ENCODE assay signal across 1 cellular context in genomic region chr1:58929667-58930325, GRCh38.
TF ChIP-seq lines count a peak whose summit lies in the region.

No MANE protein-coding gene starts in this region.

TF ChIP-seq in K562, 482 proteins besides CTCF, POLR2A, EP300 and RAD21 (continued from another document):
- TF ChIP-seq SMARCE1 (IDR thresholded peaks at IDR 0.05) (peak; percentile 52; the same call in 1 of the 2 replicates), SMARCA4 (IDR thresholded peaks at IDR 0.05) (peak; percentile 21; the same call in 1 of the 2 replicates), JUND (IDR thresholded peaks at IDR 0.05; ENCODE audit: borderline replicate concordance, low read depth, low read length) (peak; percentile 87), JUND (tag; IDR thresholded peaks at IDR 0.05; ENCODE audit: borderline replicate concordance, low read depth, low read length) (peak; percentile 87; the same call in 2 of the 3 replicates), FOSL1 (tag; conservative IDR thresholded peaks at IDR 0.05) (peak; percentile 76), TARDBP (IDR thresholded peaks at IDR 0.05) (no peak)
